In the genomic region with DNA sequence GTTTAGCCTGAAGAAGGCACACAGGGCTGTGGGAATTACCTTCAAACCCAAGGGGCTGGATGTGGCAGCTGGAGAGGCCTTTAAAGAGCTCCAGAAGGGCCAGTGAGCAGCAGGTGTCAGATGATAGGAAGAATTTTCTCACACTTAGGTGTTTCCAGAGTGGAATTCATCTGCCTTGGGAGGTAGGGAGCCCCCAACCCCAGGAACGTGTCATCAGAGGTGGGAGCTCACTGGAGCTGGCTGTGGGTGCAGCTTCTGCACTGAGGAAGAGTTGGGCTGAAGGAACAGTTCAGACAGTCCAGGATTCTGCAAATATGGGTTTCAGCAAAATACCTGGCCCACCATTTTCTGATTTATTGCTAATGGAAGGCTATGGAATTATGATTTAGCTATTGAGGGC, we compare ENCODE assay signal across 15 cellular contexts.
"Had no signal": no experiment of that assay in that cellular context is flagged by ENCODE, and none has a peak within 500 bp of the region (broad histone marks: within the 10 kb centered on the region; RNA-seq: fewer than 3 reads in every experiment).

No MANE protein-coding gene starts in this region.

- H3K27ac ChIP-seq: RWPE1 had no signal

- DNase-seq: KBM-7, MV-4-11, NCI-H1048, NCI-H1105, NCI-H1417, NCI-H1436 treated with DMSO at 0.1 percent for 48 hours, NCI-H1694, NCI-H187 treated with DMSO at 0.1 percent for 48 hours, NCI-H2029 treated with DMSO at 0.1 percent for 48 hours, NCI-H446, NCI-H510A, NCI-H524 treated with DMSO at 0.1 percent for 48 hours, NCI-H774, SHP77 had no signal
